Comparison of ENCODE assay signal across 9 cellular contexts in the genomic region with DNA sequence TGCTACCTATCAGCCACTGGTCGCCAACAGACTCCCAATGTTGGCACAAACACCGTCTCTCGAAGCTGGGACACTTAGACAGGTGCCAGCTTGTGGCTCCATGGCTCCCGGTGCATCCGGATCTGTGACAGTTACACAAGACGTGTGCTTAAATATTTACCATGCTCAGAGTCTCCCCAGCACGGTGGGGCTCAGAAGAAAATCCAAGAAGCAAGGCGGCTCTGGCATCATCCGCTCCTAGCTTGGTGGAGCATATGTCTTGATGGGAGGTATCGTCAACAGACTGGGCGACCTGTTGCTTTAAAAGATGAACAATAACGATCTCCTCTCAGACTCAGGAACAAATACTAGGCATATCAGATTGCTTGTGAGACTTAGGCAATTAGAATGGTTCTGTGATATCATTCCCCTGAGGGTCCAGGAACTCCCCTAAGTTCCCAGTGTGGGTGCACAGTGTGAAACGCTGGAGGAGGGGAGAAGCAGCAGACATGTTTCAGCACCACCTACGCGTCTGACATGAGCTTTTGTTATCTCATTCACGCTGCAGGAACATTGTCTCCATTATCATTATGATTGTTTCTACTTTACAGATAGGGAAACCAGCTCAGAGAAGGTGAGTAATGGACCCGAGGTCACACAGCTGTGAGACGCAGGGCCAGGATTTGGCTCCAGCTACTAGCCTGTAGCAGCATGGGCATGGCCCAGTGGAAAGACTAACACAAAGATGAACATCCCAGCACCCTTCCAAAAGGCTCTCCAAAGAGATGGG.
DNase-seq lines count a peak whose midpoint lies in the region; ATAC-seq and TF ChIP-seq lines count a peak whose summit lies in the region.
"Had no signal": no experiment of that assay in that cellular context is flagged by ENCODE, and none has a peak within 500 bp of the region (broad histone marks: within the 10 kb centered on the region; RNA-seq: fewer than 3 reads in every experiment).

No MANE protein-coding gene starts in this region.

- H3K4me3 Mint-ChIP-seq in activated CD4-positive, alpha-beta T cell treated with anti-CD3 and anti-CD28 coated beads, Interleukin-2, amount 10 ng/mL, durations not matched to agents 24 days and 14 days, result peak overlapping the region; percentile 29
- H3K4me3 Mint-ChIP-seq in stimulated activated effector memory CD8-positive, alpha-beta T cell treated with anti-CD3 and anti-CD28 coated beads, Interleukin-12 subunit alpha, Interleukin-12 subunit beta, amount 100 ng/mL, for 72 hours, result peak overlapping the region; percentile 61
- H3K4me3 Mint-ChIP-seq: WTC11 had no signal

- TF ChIP-seq CTCF in fibroblast of the aortic adventitia (IDR thresholded peaks at IDR 0.05; ENCODE audit: insufficient read depth, low read length), result no peak

- peaks cover 31% of the 10 kb centered on the region for H3K4me1 Mint-ChIP-seq in activated CD4-positive, alpha-beta T cell treated with anti-CD3 and anti-CD28 coated beads, Interleukin-2, amount 10 ng/mL, durations not matched to agents 24 days and 14 days
- H3K4me1 Mint-ChIP-seq in stimulated activated effector memory CD8-positive, alpha-beta T cell treated with anti-CD3 and anti-CD28 coated beads, Interleukin-12 subunit alpha, Interleukin-12 subunit beta, amount 100 ng/mL, for 72 hours, result peaks cover 47% of the 10 kb centered on the region

- H3K36me3 Mint-ChIP-seq in activated CD4-positive, alpha-beta T cell treated with anti-CD3 and anti-CD28 coated beads, Interleukin-2, amount 10 ng/mL, durations not matched to agents 24 days and 14 days (ENCODE audit: low read depth), result no peaks in the 10 kb centered on the region
- H3K36me3 Mint-ChIP-seq in stimulated activated effector memory CD8-positive, alpha-beta T cell treated with anti-CD3 and anti-CD28 coated beads, Interleukin-12 subunit alpha, Interleukin-12 subunit beta, amount 100 ng/mL, for 72 hours, result no peaks in the 10 kb centered on the region
- H3K36me3 Mint-ChIP-seq: WTC11 had no signal

- no peaks in the 10 kb centered on the region for H3K9me3 Mint-ChIP-seq in activated CD4-positive, alpha-beta T cell treated with anti-CD3 and anti-CD28 coated beads, Interleukin-2, amount 10 ng/mL, durations not matched to agents 24 days and 14 days
- no peaks in the 10 kb centered on the region for H3K9me3 Mint-ChIP-seq in stimulated activated effector memory CD8-positive, alpha-beta T cell treated with anti-CD3 and anti-CD28 coated beads, Interleukin-12 subunit alpha, Interleukin-12 subunit beta, amount 100 ng/mL, for 72 hours
- H3K9me3 Mint-ChIP-seq: WTC11 had no signal

- H3K27me3 Mint-ChIP-seq in activated CD4-positive, alpha-beta T cell treated with anti-CD3 and anti-CD28 coated beads, Interleukin-2, amount 10 ng/mL, durations not matched to agents 24 days and 14 days, result no peaks in the 10 kb centered on the region

- H3K4me3 ChIP-seq in fibroblast of the aortic adventitia (ENCODE audit: low read depth, low read length), result peak overlapping the region; percentile 14

- DNase-seq in activated CD8-positive, alpha-beta memory T cell treated with anti-CD3 and anti-CD28 coated beads for 24 hours, result peak; percentile 62
- DNase-seq in activated CD8-positive, alpha-beta memory T cell treated with anti-CD3 and anti-CD28 coated beads, Interleukin-2, amount 50 U/mL, for 4 hours, result no peak
- no peak for DNase-seq in activated CD4-positive, alpha-beta T cell treated with anti-CD3 and anti-CD28 coated beads, Interleukin-2, amount 10 ng/mL, durations not matched to agents 24 days and 14 days
- DNase-seq in fibroblast of the aortic adventitia (ENCODE audit: low read depth) (peak; percentile 33), middle frontal gyrus (ENCODE audit: extremely low spot score, low spot score) (no peak), NCI-H345 treated with DMSO at 0.1 percent for 48 hours (lab: John Stamatoyannopoulos, UW; ENCODE audit: unreplicated experiment) (no peak)
- no peak for DNase-seq in stimulated activated effector memory CD8-positive, alpha-beta T cell treated with anti-CD3 and anti-CD28 coated beads, Interleukin-12 subunit alpha, Interleukin-12 subunit beta, amount 100 ng/mL, for 72 hours (ENCODE audit: low spot score in 2 of 2)

- H3K27ac Mint-ChIP-seq in activated CD4-positive, alpha-beta T cell treated with anti-CD3 and anti-CD28 coated beads, Interleukin-2, amount 10 ng/mL, durations not matched to agents 24 days and 14 days, result peak overlapping the region; percentile 73
- peak overlapping the region; percentile 94 for H3K27ac Mint-ChIP-seq in stimulated activated effector memory CD8-positive, alpha-beta T cell treated with anti-CD3 and anti-CD28 coated beads, Interleukin-12 subunit alpha, Interleukin-12 subunit beta, amount 100 ng/mL, for 72 hours
- H3K27ac Mint-ChIP-seq: WTC11 had no signal

- intact Hi-C loops in activated CD4-positive, alpha-beta T cell treated with anti-CD3 and anti-CD28 coated beads, Interleukin-2, amount 10 ng/mL, durations not matched to agents 24 days and 14 days (cut with micrococcal nuclease), result loop anchor here (1.0 to 2.0 kb wide), 3 partner anchors 22 to 180 kb away; partner anchors contain the start of gene USPL1

- ATAC-seq in stimulated activated effector memory CD8-positive, alpha-beta T cell treated with anti-CD3 and anti-CD28 coated beads, Interleukin-12 subunit alpha, Interleukin-12 subunit beta, amount 100 ng/mL, for 72 hours, result peak; percentile 83
- no peak for ATAC-seq in GM19324 (IDR thresholded peaks at IDR 0.05; ENCODE audit: low FRiP score, unreplicated experiment)

Comparison
In these comparisons a context has a peak if more than half of its experiments do, and no peak if none do; other contexts are left out.
1. DNase-seq: peak in activated CD8-positive, alpha-beta memory T cell treated with anti-CD3 and anti-CD28 coated beads for 24 hours (single experiment) and fibroblast of the aortic adventitia (single experiment); none in activated CD8-positive, alpha-beta memory T cell treated with anti-CD3 and anti-CD28 coated beads, Interleukin-2, amount 50 U/mL, for 4 hours (single experiment), activated CD4-positive, alpha-beta T cell treated with anti-CD3 and anti-CD28 coated beads, Interleukin-2, amount 10 ng/mL, durations not matched to agents 24 days and 14 days (single experiment), stimulated activated effector memory CD8-positive, alpha-beta T cell treated with anti-CD3 and anti-CD28 coated beads, Interleukin-12 subunit alpha, Interleukin-12 subunit beta, amount 100 ng/mL, for 72 hours (0 of 2), middle frontal gyrus (single experiment) and NCI-H345 treated with DMSO at 0.1 percent for 48 hours (single experiment).